1 cellular context compared by ENCODE assay signal in the genomic region with DNA sequence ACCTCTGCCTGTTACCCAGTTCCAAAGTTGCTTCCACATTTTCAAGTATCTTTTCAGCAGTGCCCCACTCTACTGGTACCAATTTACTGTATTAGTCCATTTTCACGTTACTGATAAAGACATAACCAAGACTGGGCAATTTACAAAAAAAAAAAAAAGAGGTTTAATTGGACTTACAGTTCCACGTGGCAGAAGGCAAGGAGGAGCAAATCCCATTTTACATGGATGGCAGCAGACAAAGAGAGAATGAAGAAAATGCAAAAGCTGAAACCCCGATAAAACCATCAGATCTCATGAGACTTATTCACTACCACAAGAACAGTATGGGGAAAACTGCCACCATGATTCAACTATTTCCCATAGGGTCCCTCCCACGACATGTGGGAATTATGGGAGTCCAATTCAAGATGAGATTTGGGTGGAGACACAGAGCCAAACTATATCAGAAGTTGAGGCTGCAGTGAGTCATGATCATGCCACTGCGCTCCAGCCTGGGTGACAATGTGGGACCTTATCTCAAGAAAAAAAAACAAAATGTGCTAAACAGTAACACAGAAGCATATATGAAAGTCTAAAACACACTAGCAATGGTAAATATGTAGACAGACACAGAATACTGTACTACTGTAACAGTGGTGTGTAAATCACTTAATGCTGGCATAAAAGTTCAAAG.
TF ChIP-seq lines count a peak whose summit lies in the region.

No MANE protein-coding gene starts in this region.

TF ChIP-seq in K562, 482 proteins besides CTCF, POLR2A, EP300 and RAD21 (continued from another document):
- TF ChIP-seq, protein P1, sequence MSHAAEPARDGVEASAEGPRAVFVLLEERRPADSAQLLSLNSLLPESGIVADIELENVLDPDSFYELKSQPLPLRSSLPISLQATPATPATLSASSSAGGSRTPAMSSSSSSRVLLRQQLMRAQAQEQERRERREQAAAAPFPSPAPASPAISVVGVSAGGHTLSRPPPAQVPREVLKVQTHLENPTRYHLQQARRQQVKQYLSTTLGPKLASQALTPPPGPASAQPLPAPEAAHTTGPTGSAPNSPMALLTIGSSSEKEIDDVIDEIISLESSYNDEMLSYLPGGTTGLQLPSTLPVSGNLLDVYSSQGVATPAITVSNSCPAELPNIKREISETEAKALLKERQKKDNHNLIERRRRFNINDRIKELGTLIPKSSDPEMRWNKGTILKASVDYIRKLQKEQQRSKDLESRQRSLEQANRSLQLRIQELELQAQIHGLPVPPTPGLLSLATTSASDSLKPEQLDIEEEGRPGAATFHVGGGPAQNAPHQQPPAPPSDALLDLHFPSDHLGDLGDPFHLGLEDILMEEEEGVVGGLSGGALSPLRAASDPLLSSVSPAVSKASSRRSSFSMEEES (CRISPR knock-in tag; IDR thresholded peaks at IDR 0.05), result no peak
- TF ChIP-seq FOS (IDR thresholded peaks at IDR 0.05; ENCODE audit: extremely low read depth, insufficient read length), result no peak
- TF ChIP-seq SREBF1 (IDR thresholded peaks at IDR 0.05; ENCODE audit: borderline replicate concordance, low read depth, low read length), result no peak
- TF ChIP-seq CBFB (CRISPR knock-in tag; IDR thresholded peaks at IDR 0.05), result no peak
- no peak for TF ChIP-seq ELF4 (CRISPR knock-in tag; IDR thresholded peaks at IDR 0.05)
- TF ChIP-seq, protein P2, sequence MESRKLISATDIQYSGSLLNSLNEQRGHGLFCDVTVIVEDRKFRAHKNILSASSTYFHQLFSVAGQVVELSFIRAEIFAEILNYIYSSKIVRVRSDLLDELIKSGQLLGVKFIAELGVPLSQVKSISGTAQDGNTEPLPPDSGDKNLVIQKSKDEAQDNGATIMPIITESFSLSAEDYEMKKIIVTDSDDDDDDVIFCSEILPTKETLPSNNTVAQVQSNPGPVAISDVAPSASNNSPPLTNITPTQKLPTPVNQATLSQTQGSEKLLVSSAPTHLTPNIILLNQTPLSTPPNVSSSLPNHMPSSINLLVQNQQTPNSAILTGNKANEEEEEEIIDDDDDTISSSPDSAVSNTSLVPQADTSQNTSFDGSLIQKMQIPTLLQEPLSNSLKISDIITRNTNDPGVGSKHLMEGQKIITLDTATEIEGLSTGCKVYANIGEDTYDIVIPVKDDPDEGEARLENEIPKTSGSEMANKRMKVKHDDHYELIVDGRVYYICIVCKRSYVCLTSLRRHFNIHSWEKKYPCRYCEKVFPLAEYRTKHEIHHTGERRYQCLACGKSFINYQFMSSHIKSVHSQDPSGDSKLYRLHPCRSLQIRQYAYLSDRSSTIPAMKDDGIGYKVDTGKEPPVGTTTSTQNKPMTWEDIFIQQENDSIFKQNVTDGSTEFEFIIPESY (CRISPR knock-in tag; IDR thresholded peaks at IDR 0.05), result no peak
- no peak for TF ChIP-seq NFE2L1 (tag; IDR thresholded peaks at IDR 0.05; ENCODE audit: borderline replicate concordance, low read depth)
- TF ChIP-seq, protein P3, sequence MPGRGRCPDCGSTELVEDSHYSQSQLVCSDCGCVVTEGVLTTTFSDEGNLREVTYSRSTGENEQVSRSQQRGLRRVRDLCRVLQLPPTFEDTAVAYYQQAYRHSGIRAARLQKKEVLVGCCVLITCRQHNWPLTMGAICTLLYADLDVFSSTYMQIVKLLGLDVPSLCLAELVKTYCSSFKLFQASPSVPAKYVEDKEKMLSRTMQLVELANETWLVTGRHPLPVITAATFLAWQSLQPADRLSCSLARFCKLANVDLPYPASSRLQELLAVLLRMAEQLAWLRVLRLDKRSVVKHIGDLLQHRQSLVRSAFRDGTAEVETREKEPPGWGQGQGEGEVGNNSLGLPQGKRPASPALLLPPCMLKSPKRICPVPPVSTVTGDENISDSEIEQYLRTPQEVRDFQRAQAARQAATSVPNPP (IDR thresholded peaks at IDR 0.05; ENCODE audit: borderline replicate concordance, insufficient read depth, insufficient read length), result no peak
- TF ChIP-seq CXXC5 (CRISPR knock-in tag; IDR thresholded peaks at IDR 0.05), result no peak
- TF ChIP-seq NFATC3 (IDR thresholded peaks at IDR 0.05), result no peak
- TF ChIP-seq ESRRA (IDR thresholded peaks at IDR 0.05; ENCODE audit: borderline replicate concordance, low read depth), result no peak
- no peak for TF ChIP-seq NFRKB (IDR thresholded peaks at IDR 0.05; ENCODE audit: low read depth)
- TF ChIP-seq SOX6 (IDR thresholded peaks at IDR 0.05), result no peak
- TF ChIP-seq ZNF24 (IDR thresholded peaks at IDR 0.05), result no peak
